In the genomic region with DNA sequence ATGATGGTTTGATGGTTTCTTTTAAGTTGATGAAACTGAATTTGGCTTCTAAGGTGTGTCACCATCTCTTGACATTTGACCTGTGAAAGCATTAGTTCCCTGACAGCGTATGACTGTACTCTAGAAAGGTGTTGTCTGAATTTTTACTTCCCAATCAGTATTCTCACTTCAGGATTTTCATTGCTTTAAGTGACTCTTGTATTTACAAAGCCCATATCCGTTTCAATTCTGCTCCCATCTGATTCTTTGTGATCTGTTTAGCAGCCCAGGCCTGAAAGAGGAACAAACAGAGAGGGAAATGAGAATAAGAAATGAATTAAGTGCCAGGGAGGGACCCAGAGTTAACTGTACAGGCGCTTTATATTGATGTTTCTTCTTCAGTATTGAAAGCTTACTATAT, we compare ENCODE assay signal across 18 cellular contexts.
DNase-seq lines count a peak whose midpoint lies in the region; ATAC-seq and FAIRE-seq lines count a peak whose summit lies in the region.
"Had no signal": no experiment of that assay in that cellular context is flagged by ENCODE, and none has a peak within 500 bp of the region (broad histone marks: within the 10 kb centered on the region; RNA-seq: fewer than 3 reads in every experiment).

No MANE protein-coding gene starts in this region.

- peak; percentile 3 for DNase-seq in DMS153 (lab: John Stamatoyannopoulos, UW)
- no peak for DNase-seq in DMS153 treated with DMSO at 0.1 percent for 48 hours (lab: John Stamatoyannopoulos, UW; ENCODE audit: unreplicated experiment)
- peak; percentile 1 for DNase-seq in GM19239 (ENCODE audit: insufficient read length, low spot score)
- DNase-seq in MV-4-11 (lab: John Stamatoyannopoulos, UW): peak; percentile 72
- peak; percentile 7 for DNase-seq in dermis blood vessel endothelial cell
- no peak for DNase-seq in NCI-H2107 treated with DMSO at 0.1 percent for 48 hours (lab: John Stamatoyannopoulos, UW; ENCODE audit: unreplicated experiment)
- no peak for DNase-seq in NCI-H187 treated with DMSO at 0.1 percent for 48 hours (lab: John Stamatoyannopoulos, UW)
- DNase-seq: activated CD4-positive, alpha-beta T cell treated with anti-CD3 and anti-CD28 coated beads for 48 hours; activated T-cell treated with anti-CD3 and anti-CD28 coated beads, Interleukin-2, amount 50 U/mL, for 48 hours; heart right ventricle; kidney glomerular epithelial cell; mucosa of descending colon; NCI-H2227 treated with DMSO at 0.1 percent for 48 hours; stimulated activated naive CD4-positive, alpha-beta T cell treated with Interleukin-2 at 50 U/mL for 16 hours; T-helper 1 cell had no signal

- FAIRE-seq in GM19239 (lab: Jason Lieb, UNC): peak; percentile 90
- FAIRE-seq: colon, RCC 7860 had no signal

- no peak for ATAC-seq in HG03095 (IDR thresholded peaks at IDR 0.05; ENCODE audit: unreplicated experiment)
- ATAC-seq: mucosa of descending colon had no signal

Comparison
In these comparisons a context has a peak if more than half of its experiments do, and no peak if none do; other contexts are left out.
1. DNase-seq: peak in DMS153 (single experiment), GM19239 (single experiment), MV-4-11 (single experiment) and dermis blood vessel endothelial cell (single experiment); none in DMS153 treated with DMSO at 0.1 percent for 48 hours (single experiment), NCI-H2107 treated with DMSO at 0.1 percent for 48 hours (single experiment) and NCI-H187 treated with DMSO at 0.1 percent for 48 hours (single experiment).